In genomic region chr7:88610942-88611341, GRCh38 we compare ENCODE assay signal across 33 cellular contexts.
A peak's percentile ranks its signal among the peaks of the same experiment; 100 is the strongest.
DNase-seq lines count a peak whose midpoint lies in the region; ATAC-seq, FAIRE-seq and TF ChIP-seq lines count a peak whose summit lies in the region.
"Had no signal": no experiment of that assay in that cellular context is flagged by ENCODE, and none has a peak within 500 bp of the region (broad histone marks: within the 10 kb centered on the region; RNA-seq: fewer than 3 reads in every experiment).

No MANE protein-coding gene starts in this region.

- 37 to 62% methylated on average over 4 of the region's 4 CpGs for WGBS in body of pancreas, 2 donors
- WGBS in pancreas, 2 donors: 44 to 46% methylated on average over 4 of the region's 4 CpGs

- TF ChIP-seq CTCF in body of pancreas (IDR thresholded peaks at IDR 0.05) (no peak), pancreas (IDR thresholded peaks at IDR 0.05) (no peak)

- intact Hi-C loops in body of pancreas (cut with DNase I): no loop called here
- intact Hi-C loops in pancreas (cut with DNase I): no loop called here

- peak; percentile 88 for ATAC-seq in body of pancreas
- peak; percentile 69 to 93 (median 80) for ATAC-seq in pancreas
- ATAC-seq: A549; CD8-positive, alpha-beta T cell had no signal

- H3K9me3 ChIP-seq in body of pancreas (no peaks in the 10 kb centered on the region), pancreas (no peaks in the 10 kb centered on the region)
- H3K9me3 ChIP-seq: A549; BE2C; BLaER1; BLaER1 treated with 17β-estradiol and CSF1 and Interleukin-3, amounts not matched to agents 10 nM and 100 nM; Caco-2 had no signal

- H3K36me3 ChIP-seq in body of pancreas (replicated peaks in 1 of 2; ENCODE audit: insufficient read depth in 1 of 2, low read depth in 2 of 2): no peaks in the 10 kb centered on the region
- H3K36me3 ChIP-seq in pancreas: no peaks in the 10 kb centered on the region
- H3K36me3 ChIP-seq: BE2C; BLaER1; BLaER1 treated with 17β-estradiol and CSF1 and Interleukin-3, amounts not matched to agents 10 nM and 100 nM had no signal

- H3K4me3 ChIP-seq in body of pancreas (no peak overlapping the region), pancreas (no peak overlapping the region)
- H3K4me3 ChIP-seq: A549; BLaER1; BLaER1 treated with 17β-estradiol and CSF1 and Interleukin-3, amounts not matched to agents 10 nM and 100 nM had no signal

- DNase-seq in body of pancreas (peak in 2 of 4 donors; percentile 28 to 37), pancreas (peak in 1 of 6 donors; percentile 13), urothelium cell line (ENCODE audit: low spot score) (no peak), NCI-H2081 (lab: John Stamatoyannopoulos, UW) (no peak), GM03348 (ENCODE audit: low spot score) (no peak)
- no peak for DNase-seq in effector CD4-positive, alpha-beta T cell
- DNase-seq: 8988T; ACHN; AML-193; BE2C; C1 segment of cervical spinal cord; Caco-2; Calu3; CD4-positive, alpha-beta memory T cell; CD4-positive, alpha-beta T cell; CD4-positive, CD25-positive, alpha-beta regulatory T cell; CD8-positive, alpha-beta memory T cell; CD8-positive, alpha-beta T cell; COR-L47; DMS 273 treated with DMSO at 0.1 percent for 48 hours; DMS153; DMS53; DMS79; DMS79 treated with DMSO at 0.1 percent for 48 hours; DND-41; EL had no signal

- H3K27ac ChIP-seq in body of pancreas: peak overlapping the region in 1 of 4 donors; percentile 32
- H3K27ac ChIP-seq in pancreas: no peak overlapping the region
- H3K27ac ChIP-seq: 22Rv1; A549; BLaER1; BLaER1 treated with 17β-estradiol and CSF1 and Interleukin-3, amounts not matched to agents 10 nM and 100 nM; C4-2B had no signal

- TF ChIP-seq POLR2A in body of pancreas (IDR thresholded peaks at IDR 0.05): no peak

- no peaks in the 10 kb centered on the region for H3K27me3 ChIP-seq in body of pancreas
- no peaks in the 10 kb centered on the region for H3K27me3 ChIP-seq in pancreas
- H3K27me3 ChIP-seq: BE2C; BLaER1; BLaER1 treated with 17β-estradiol and CSF1 and Interleukin-3, amounts not matched to agents 10 nM and 100 nM had no signal

- FAIRE-seq in pancreas (lab: Jason Lieb, UNC): no peak
- peak; percentile 30 for FAIRE-seq in urothelium cell line (lab: Jason Lieb, UNC)
- FAIRE-seq: A204.1, A549, D721Med had no signal

- H3K4me1 ChIP-seq in body of pancreas: peaks cover 11% of the 10 kb centered on the region
- peaks cover 0 to 9% (median 0%) of the 10 kb centered on the region in 3 donors for H3K4me1 ChIP-seq in pancreas
- H3K4me1 ChIP-seq: A549; BE2C; BLaER1; BLaER1 treated with 17β-estradiol and CSF1 and Interleukin-3, amounts not matched to agents 10 nM and 100 nM; Caco-2 had no signal
